Comparison of ENCODE assay signal across 23 cellular contexts in the genomic region with DNA sequence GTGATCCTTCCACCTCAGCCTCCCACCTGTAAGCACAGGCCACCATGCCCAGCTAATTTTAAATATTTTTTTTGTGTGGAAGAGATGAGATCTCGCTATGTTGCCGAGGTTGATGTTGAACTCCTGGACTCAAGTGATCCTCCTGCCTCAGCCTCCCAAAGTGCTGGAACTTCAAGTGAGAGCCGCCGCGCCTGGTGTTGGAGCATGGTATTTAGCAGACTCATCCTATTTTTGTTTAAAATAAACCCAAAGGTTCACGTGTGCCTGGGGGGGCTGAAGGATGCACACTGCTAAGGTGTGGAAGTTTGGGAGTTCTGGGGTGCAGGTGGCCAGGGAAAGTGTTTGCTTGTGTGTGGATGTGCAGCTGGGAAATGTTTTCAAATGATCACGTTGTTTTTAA. TPM values are rescaled to one million over a fixed set of nuclear protein-coding genes. Genes with fewer than 3 reads are reported as not detected.
"Had no signal": no experiment of that assay in that cellular context is flagged by ENCODE, and none has a peak within 500 bp of the region (broad histone marks: within the 10 kb centered on the region; RNA-seq: fewer than 3 reads in every experiment).

No MANE protein-coding gene starts in this region.

- H3K4me3 Mint-ChIP-seq: activated T-cell treated with anti-CD3 and anti-CD28 coated beads, Interleukin-2, amount 50 U/mL, for 24 hours; activated T-helper 17 cell treated with anti-CD3 and anti-CD28 coated beads, Interleukin-2, amount 50 U/mL, for 72 hours; central memory CD8-positive, alpha-beta T cell; endodermal cell; naive thymus-derived CD8-positive, alpha-beta T cell; neural progenitor cell; stimulated activated effector memory CD8-positive, alpha-beta T cell treated with anti-CD3 and anti-CD28 coated beads, Interleukin-12 subunit alpha, Interleukin-12 subunit beta, amount 100 ng/mL, for 72 hours; stimulated activated naive CD8-positive, alpha-beta T cell treated with anti-CD3 and anti-CD28 coated beads, Interleukin-15, amount 100 ng/mL, for 72 hours; T-helper 1 cell treated with Interleukin-12 subunit alpha and Interleukin-12 subunit beta and Interleukin-4 antibody, amounts not matched to agents 30 μg/mL and 1 μg/mL, for 36 hours; WTC11 had no signal

- FAIRE-seq: astrocyte, islet of Langerhans had no signal

- H3K9me3 ChIP-seq: adrenal gland, gastroesophageal sphincter, suprapubic skin, transverse colon, vagina had no signal

- H3K4me2 ChIP-seq: neural progenitor cell had no signal

- H3K27me3 Mint-ChIP-seq: activated T-cell treated with anti-CD3 and anti-CD28 coated beads, Interleukin-2, amount 50 U/mL, for 24 hours; activated T-helper 17 cell treated with anti-CD3 and anti-CD28 coated beads, Interleukin-2, amount 50 U/mL, for 72 hours; naive thymus-derived CD8-positive, alpha-beta T cell; progenitor cell of endocrine pancreas; stimulated activated naive CD8-positive, alpha-beta T cell treated with anti-CD3 and anti-CD28 coated beads, Interleukin-15, amount 100 ng/mL, for 72 hours had no signal

- H3K27ac ChIP-seq: adrenal gland, neural progenitor cell, suprapubic skin, vagina had no signal

- H3K36me3 Mint-ChIP-seq: activated naive CD4-positive, alpha-beta T cell treated with anti-CD3 and anti-CD28 coated beads, Interleukin-2, amount 50 U/mL, for 72 hours; naive thymus-derived CD8-positive, alpha-beta T cell; neural progenitor cell had no signal

- H3K4me1 ChIP-seq: adrenal gland, neural progenitor cell had no signal

- H3K27me3 ChIP-seq: adrenal gland, gastroesophageal sphincter, neural progenitor cell, suprapubic skin, transverse colon, vagina had no signal

- ATAC-seq: activated naive CD4-positive, alpha-beta T cell treated with anti-CD3 and anti-CD28 coated beads, Interleukin-2, amount 50 U/mL, for 72 hours; activated T-helper 17 cell treated with anti-CD3 and anti-CD28 coated beads, Interleukin-2, amount 50 U/mL, for 72 hours; gastroesophageal sphincter; naive thymus-derived CD8-positive, alpha-beta T cell; stimulated activated effector memory CD8-positive, alpha-beta T cell treated with anti-CD3 and anti-CD28 coated beads, Interleukin-12 subunit alpha, Interleukin-12 subunit beta, amount 100 ng/mL, for 72 hours; stimulated activated naive CD8-positive, alpha-beta T cell treated with anti-CD3 and anti-CD28 coated beads, Interleukin-15, amount 100 ng/mL, for 72 hours; WTC11 had no signal

- H3K36me3 ChIP-seq: neural progenitor cell had no signal

- H3K9ac ChIP-seq: neural progenitor cell had no signal

- H3K4me3 ChIP-seq: adrenal gland, coronary artery, gastroesophageal sphincter, neural progenitor cell, suprapubic skin, transverse colon, vagina had no signal

- H2AFZ ChIP-seq: neural progenitor cell had no signal

- DNase-seq: activated T-cell treated with anti-CD3 and anti-CD28 coated beads, Interleukin-2, amount 50 U/mL, for 24 hours; adrenal gland; endodermal cell; head of caudate nucleus; naive thymus-derived CD8-positive, alpha-beta T cell; stimulated activated CD4-positive, alpha-beta T cell treated with anti-CD3 and anti-CD28 coated beads, Interleukin-2, amount 100 ng/mL, for 24 hours; stimulated activated naive CD8-positive, alpha-beta T cell treated with anti-CD3 and anti-CD28 coated beads, Interleukin-15, amount 100 ng/mL, for 72 hours; T1000; transverse colon had no signal

- H3K27ac Mint-ChIP-seq: activated T-cell treated with anti-CD3 and anti-CD28 coated beads, Interleukin-2, amount 50 U/mL, for 24 hours; endodermal cell; stimulated activated naive CD8-positive, alpha-beta T cell treated with anti-CD3 and anti-CD28 coated beads, Interleukin-15, amount 100 ng/mL, for 72 hours; T-helper 1 cell treated with Interleukin-12 subunit alpha and Interleukin-12 subunit beta and Interleukin-4 antibody, amounts not matched to agents 30 μg/mL and 1 μg/mL, for 36 hours; WTC11 had no signal

- H3K9me3 Mint-ChIP-seq: activated naive CD4-positive, alpha-beta T cell treated with anti-CD3 and anti-CD28 coated beads, Interleukin-2, amount 50 U/mL, for 72 hours; activated T-cell treated with anti-CD3 and anti-CD28 coated beads, Interleukin-2, amount 50 U/mL, for 24 hours; activated T-helper 17 cell treated with anti-CD3 and anti-CD28 coated beads, Interleukin-2, amount 50 U/mL, for 72 hours; central memory CD8-positive, alpha-beta T cell; endodermal cell; naive thymus-derived CD8-positive, alpha-beta T cell; neural progenitor cell; stimulated activated effector memory CD8-positive, alpha-beta T cell treated with anti-CD3 and anti-CD28 coated beads, Interleukin-12 subunit alpha, Interleukin-12 subunit beta, amount 100 ng/mL, for 72 hours; stimulated activated naive CD8-positive, alpha-beta T cell treated with anti-CD3 and anti-CD28 coated beads, Interleukin-15, amount 100 ng/mL, for 72 hours; T-helper 1 cell treated with Interleukin-12 subunit alpha and Interleukin-12 subunit beta and Interleukin-4 antibody, amounts not matched to agents 30 μg/mL and 1 μg/mL, for 36 hours; WTC11 had no signal

RNA-seq across cellular contexts. Expression of a gene that starts 18.1 kb away (rescaled TPM):
- polyA plus RNA-seq: naive thymus-derived CD8-positive, alpha-beta T cell had no signal
